ENCODE assay signal across 43 cellular contexts in genomic region chr2:17845806-17846205, GRCh38. TPM values are rescaled to one million over a fixed set of nuclear protein-coding genes. Genes with fewer than 3 reads are reported as not detected.
"Had no signal": no experiment of that assay in that cellular context is flagged by ENCODE, and none has a peak within 500 bp of the region (broad histone marks: within the 10 kb centered on the region; RNA-seq: fewer than 3 reads in every experiment).

No MANE protein-coding gene starts in this region.

- H3K36me3 ChIP-seq: adrenal gland, ascending aorta, brain microvascular endothelial cell, breast epithelium, cardiac muscle cell had no signal

- H3K4me3 Mint-ChIP-seq: activated naive CD4-positive, alpha-beta T cell treated with anti-CD3 and anti-CD28 coated beads for 36 hours; activated naive CD4-positive, alpha-beta T cell treated with anti-CD3 and anti-CD28 coated beads, Interleukin-2, amount 10 ng/mL, durations not matched to agents 7 days and 5 days; activated naive CD4-positive, alpha-beta T cell treated with anti-CD3 and anti-CD28 coated beads, Interleukin-2, amount 50 U/mL, for 24 hours; activated naive CD8-positive, alpha-beta T cell; activated naive CD8-positive, alpha-beta T cell treated with anti-CD3 and anti-CD28 coated beads for 36 hours; activated naive CD8-positive, alpha-beta T cell treated with anti-CD3 and anti-CD28 coated beads, Interleukin-2, amount 10 ng/mL, durations not matched to agents 7 days and 5 days; activated naive CD8-positive, alpha-beta T cell treated with anti-CD3 and anti-CD28 coated beads, Interleukin-2, amount 50 U/mL, for 24 hours; activated T-cell treated with anti-CD3 and anti-CD28 coated beads, Interleukin-2, amount 50 U/mL, for 4 hours; activated T-cell treated with anti-CD3 and anti-CD28 coated beads, Interleukin-2, amount 50 U/mL, for 72 hours; activated T-helper 1 cell treated with anti-CD3 and anti-CD28 coated beads, Interleukin-12 subunit alpha, Interleukin-12 subunit beta, Interleukin-2, Interleukin-4 antibody, amounts not matched to agents 30 ng/mL and 10 ng/mL and 1 ng/mL, durations not matched to agents 14 hours and 24 hours and 36 hours; activated T-helper 17 cell treated with anti-CD3 and anti-CD28 coated beads, Interleukin-2, amount 50 U/mL, for 72 hours; brain; central memory CD8-positive, alpha-beta T cell had no signal

- H3K4me1 Mint-ChIP-seq: activated naive CD4-positive, alpha-beta T cell treated with anti-CD3 and anti-CD28 coated beads, Interleukin-2, amount 10 ng/mL, durations not matched to agents 7 days and 5 days; activated naive CD4-positive, alpha-beta T cell treated with anti-CD3 and anti-CD28 coated beads, Interleukin-2, amount 50 U/mL, for 24 hours; activated naive CD8-positive, alpha-beta T cell treated with anti-CD3 and anti-CD28 coated beads for 36 hours; activated naive CD8-positive, alpha-beta T cell treated with anti-CD3 and anti-CD28 coated beads, Interleukin-2, amount 10 ng/mL, durations not matched to agents 7 days and 5 days; activated naive CD8-positive, alpha-beta T cell treated with anti-CD3 and anti-CD28 coated beads, Interleukin-2, amount 50 U/mL, for 24 hours; activated T-helper 17 cell treated with anti-CD3 and anti-CD28 coated beads, Interleukin-2, amount 50 U/mL, for 72 hours; central memory CD8-positive, alpha-beta T cell had no signal

- FAIRE-seq: astrocyte, bronchial epithelial cell had no signal

- ATAC-seq: activated naive CD4-positive, alpha-beta T cell treated with anti-CD3 and anti-CD28 coated beads, Interleukin-2, amount 50 U/mL, for 72 hours; activated naive CD8-positive, alpha-beta T cell treated with anti-CD3 and anti-CD28 coated beads, Interleukin-2, amount 50 U/mL, for 24 hours; activated T-cell treated with anti-CD3 and anti-CD28 coated beads, Interleukin-2, amount 50 U/mL, for 4 hours; activated T-cell treated with anti-CD3 and anti-CD28 coated beads, Interleukin-2, amount 50 U/mL, for 72 hours; activated T-helper 17 cell treated with anti-CD3 and anti-CD28 coated beads, Interleukin-2, amount 50 U/mL, for 72 hours; body of pancreas had no signal

- H3K4me3 ChIP-seq: adrenal gland, ascending aorta, body of pancreas, breast epithelium, cardiac muscle cell had no signal

- H3K36me3 Mint-ChIP-seq: activated naive CD4-positive, alpha-beta T cell treated with anti-CD3 and anti-CD28 coated beads, Interleukin-2, amount 10 ng/mL, durations not matched to agents 7 days and 5 days; activated naive CD4-positive, alpha-beta T cell treated with anti-CD3 and anti-CD28 coated beads, Interleukin-2, amount 50 U/mL, for 24 hours; activated naive CD4-positive, alpha-beta T cell treated with anti-CD3 and anti-CD28 coated beads, Interleukin-2, amount 50 U/mL, for 72 hours; activated naive CD8-positive, alpha-beta T cell; activated naive CD8-positive, alpha-beta T cell treated with anti-CD3 and anti-CD28 coated beads for 36 hours; activated naive CD8-positive, alpha-beta T cell treated with anti-CD3 and anti-CD28 coated beads, Interleukin-2, amount 10 ng/mL, durations not matched to agents 7 days and 5 days; brain had no signal

- H3K4me1 ChIP-seq: adrenal gland, ascending aorta, body of pancreas, breast epithelium had no signal

- DNase-seq: activated effector memory CD4-positive, alpha-beta T cell treated with anti-CD3 and anti-CD28 coated beads, Interleukin-2, amount 50 U/mL, for 16 hours; activated effector memory CD4-positive, alpha-beta T cell treated with Interleukin-2 at 50 U/mL for 16 hours; activated gamma-delta T cell; activated gamma-delta T cell treated with Interleukin-2 at 50 U/mL for 16 hours; activated naive CD4-positive, alpha-beta T cell; activated naive CD4-positive, alpha-beta T cell treated with anti-CD3 and anti-CD28 coated beads for 36 hours; activated naive CD4-positive, alpha-beta T cell treated with anti-CD3 and anti-CD28 coated beads, Interleukin-2, amount 10 ng/mL, durations not matched to agents 7 days and 5 days; activated naive CD4-positive, alpha-beta T cell treated with anti-CD3 and anti-CD28 coated beads, Interleukin-2, amount 50 U/mL, for 16 hours; activated naive CD4-positive, alpha-beta T cell treated with Interleukin-2 at 50 U/mL for 16 hours; activated naive CD8-positive, alpha-beta T cell treated with anti-CD3 and anti-CD28 coated beads for 36 hours; activated naive CD8-positive, alpha-beta T cell treated with anti-CD3 and anti-CD28 coated beads, Interleukin-2, amount 10 ng/mL, durations not matched to agents 7 days and 5 days; activated naive CD8-positive, alpha-beta T cell treated with anti-CD3 and anti-CD28 coated beads, Interleukin-2, amount 50 U/mL, for 24 hours; activated T-cell treated with anti-CD3 and anti-CD28 coated beads, Interleukin-2, amount 50 U/mL, for 1 hour; activated T-cell treated with anti-CD3 and anti-CD28 coated beads, Interleukin-2, amount 50 U/mL, for 4 hours; activated T-cell treated with anti-CD3 and anti-CD28 coated beads, Interleukin-2, amount 50 U/mL, for 48 hours; activated T-cell treated with anti-CD3 and anti-CD28 coated beads, Interleukin-2, amount 50 U/mL, for 72 hours; adrenal gland; amniotic stem cell; amygdala; anterior cingulate cortex; aorta; body of pancreas; brain microvascular endothelial cell; caudate nucleus; central memory CD4-positive, alpha-beta T cell; cerebellar nuclear complex had no signal

- H3K27ac ChIP-seq: adrenal gland, ascending aorta, body of pancreas, brain microvascular endothelial cell, breast epithelium, cardiac muscle cell had no signal

- H3K27ac Mint-ChIP-seq: activated naive CD4-positive, alpha-beta T cell treated with anti-CD3 and anti-CD28 coated beads for 36 hours; activated naive CD4-positive, alpha-beta T cell treated with anti-CD3 and anti-CD28 coated beads, Interleukin-2, amount 10 ng/mL, durations not matched to agents 7 days and 5 days; activated naive CD4-positive, alpha-beta T cell treated with anti-CD3 and anti-CD28 coated beads, Interleukin-2, amount 50 U/mL, for 24 hours; activated naive CD4-positive, alpha-beta T cell treated with anti-CD3 and anti-CD28 coated beads, Interleukin-2, amount 50 U/mL, for 72 hours; activated naive CD8-positive, alpha-beta T cell; activated naive CD8-positive, alpha-beta T cell treated with anti-CD3 and anti-CD28 coated beads for 36 hours; activated naive CD8-positive, alpha-beta T cell treated with anti-CD3 and anti-CD28 coated beads, Interleukin-2, amount 10 ng/mL, durations not matched to agents 7 days and 5 days; activated naive CD8-positive, alpha-beta T cell treated with anti-CD3 and anti-CD28 coated beads, Interleukin-2, amount 50 U/mL, for 24 hours; activated T-cell treated with anti-CD3 and anti-CD28 coated beads, Interleukin-2, amount 50 U/mL, for 72 hours; activated T-helper 1 cell treated with anti-CD3 and anti-CD28 coated beads, Interleukin-12 subunit alpha, Interleukin-12 subunit beta, Interleukin-2, Interleukin-4 antibody, amounts not matched to agents 30 ng/mL and 10 ng/mL and 1 ng/mL, durations not matched to agents 14 hours and 24 hours and 36 hours; activated T-helper 17 cell treated with anti-CD3 and anti-CD28 coated beads, Interleukin-2, amount 50 U/mL, for 72 hours; activated T-helper 2 cell treated with anti-CD3 and anti-CD28 coated beads, Interferon-gamma antibody, Interleukin-2, Interleukin-4, amounts not matched to agents 10 μg/mL and 5 μg/mL and 100 μg/mL, durations not matched to agents 14 hours and 24 hours and 36 hours; brain had no signal

- H3K9me3 ChIP-seq: adrenal gland, ascending aorta, body of pancreas, breast epithelium had no signal

- H3K27me3 ChIP-seq: adrenal gland, ascending aorta, body of pancreas, brain microvascular endothelial cell, breast epithelium, cardiac muscle cell had no signal

- H3K9me3 Mint-ChIP-seq: activated naive CD4-positive, alpha-beta T cell treated with anti-CD3 and anti-CD28 coated beads for 36 hours; activated naive CD4-positive, alpha-beta T cell treated with anti-CD3 and anti-CD28 coated beads, Interleukin-2, amount 10 ng/mL, durations not matched to agents 7 days and 5 days; activated naive CD4-positive, alpha-beta T cell treated with anti-CD3 and anti-CD28 coated beads, Interleukin-2, amount 50 U/mL, for 24 hours; activated naive CD4-positive, alpha-beta T cell treated with anti-CD3 and anti-CD28 coated beads, Interleukin-2, amount 50 U/mL, for 72 hours; activated naive CD8-positive, alpha-beta T cell treated with anti-CD3 and anti-CD28 coated beads for 36 hours; activated naive CD8-positive, alpha-beta T cell treated with anti-CD3 and anti-CD28 coated beads, Interleukin-2, amount 10 ng/mL, durations not matched to agents 7 days and 5 days; activated naive CD8-positive, alpha-beta T cell treated with anti-CD3 and anti-CD28 coated beads, Interleukin-2, amount 50 U/mL, for 24 hours; activated T-cell treated with anti-CD3 and anti-CD28 coated beads, Interleukin-2, amount 50 U/mL, for 4 hours; activated T-cell treated with anti-CD3 and anti-CD28 coated beads, Interleukin-2, amount 50 U/mL, for 72 hours; activated T-helper 1 cell treated with anti-CD3 and anti-CD28 coated beads, Interleukin-12 subunit alpha, Interleukin-12 subunit beta, Interleukin-2, Interleukin-4 antibody, amounts not matched to agents 30 ng/mL and 10 ng/mL and 1 ng/mL, durations not matched to agents 14 hours and 24 hours and 36 hours; activated T-helper 17 cell treated with anti-CD3 and anti-CD28 coated beads, Interleukin-2, amount 50 U/mL, for 72 hours; activated T-helper 2 cell treated with anti-CD3 and anti-CD28 coated beads, Interferon-gamma antibody, Interleukin-2, Interleukin-4, amounts not matched to agents 10 μg/mL and 5 μg/mL and 100 μg/mL, durations not matched to agents 14 hours and 24 hours and 36 hours; brain; central memory CD8-positive, alpha-beta T cell had no signal

RNA-seq across cellular contexts. Expression of gene MSGN1, which starts 29.5 kb away (rescaled TPM):
- total RNA-seq: activated naive CD4-positive, alpha-beta T cell treated with anti-CD3 and anti-CD28 coated beads for 36 hours; activated naive CD4-positive, alpha-beta T cell treated with anti-CD3 and anti-CD28 coated beads, Interleukin-2, amount 50 U/mL, for 72 hours; activated naive CD8-positive, alpha-beta T cell treated with anti-CD3 and anti-CD28 coated beads for 36 hours; activated naive CD8-positive, alpha-beta T cell treated with anti-CD3 and anti-CD28 coated beads, Interleukin-2, amount 10 ng/mL, durations not matched to agents 7 days and 5 days; activated T-cell treated with anti-CD3 and anti-CD28 coated beads, Interleukin-2, amount 50 U/mL, for 4 hours; activated T-cell treated with anti-CD3 and anti-CD28 coated beads, Interleukin-2, amount 50 U/mL, for 72 hours; activated T-helper 1 cell treated with anti-CD3 and anti-CD28 coated beads, Interleukin-12 subunit alpha, Interleukin-12 subunit beta, Interleukin-2, Interleukin-4 antibody, amounts not matched to agents 30 ng/mL and 10 ng/mL and 1 ng/mL, durations not matched to agents 14 hours and 24 hours and 36 hours; activated T-helper 17 cell treated with anti-CD3 and anti-CD28 coated beads, Interleukin-2, amount 50 U/mL, for 72 hours; activated T-helper 2 cell treated with anti-CD3 and anti-CD28 coated beads, Interferon-gamma antibody, Interleukin-2, Interleukin-4, amounts not matched to agents 10 μg/mL and 5 μg/mL and 100 μg/mL, durations not matched to agents 14 hours and 24 hours and 36 hours; adrenal gland; aorta; ascending aorta; astrocyte; body of pancreas; breast epithelium; bronchial epithelial cell; cardiac muscle cell; cardiac septum; cerebellum; chondrocyte had no signal
- polyA plus RNA-seq: adipose tissue, adrenal gland, aorta, cardiac muscle cell had no signal

RNA-seq across cellular contexts. Expression of gene KCNS3, which starts 32.7 kb away (rescaled TPM):
- total RNA-seq: activated naive CD4-positive, alpha-beta T cell treated with anti-CD3 and anti-CD28 coated beads, Interleukin-2, amount 50 U/mL, for 72 hours; activated naive CD8-positive, alpha-beta T cell treated with anti-CD3 and anti-CD28 coated beads for 36 hours; activated naive CD8-positive, alpha-beta T cell treated with anti-CD3 and anti-CD28 coated beads, Interleukin-2, amount 10 ng/mL, durations not matched to agents 7 days and 5 days; activated T-cell treated with anti-CD3 and anti-CD28 coated beads, Interleukin-2, amount 50 U/mL, for 4 hours; activated T-cell treated with anti-CD3 and anti-CD28 coated beads, Interleukin-2, amount 50 U/mL, for 72 hours; activated T-helper 1 cell treated with anti-CD3 and anti-CD28 coated beads, Interleukin-12 subunit alpha, Interleukin-12 subunit beta, Interleukin-2, Interleukin-4 antibody, amounts not matched to agents 30 ng/mL and 10 ng/mL and 1 ng/mL, durations not matched to agents 14 hours and 24 hours and 36 hours; activated T-helper 17 cell treated with anti-CD3 and anti-CD28 coated beads, Interleukin-2, amount 50 U/mL, for 72 hours had no signal
